Comparison of ENCODE assay signal across 8 cellular contexts in genomic region chr7:16078076-16078952, GRCh38.
DNase-seq lines count a peak whose midpoint lies in the region; ATAC-seq and TF ChIP-seq lines count a peak whose summit lies in the region.

No MANE protein-coding gene starts in this region.

- peak; percentile 33 for DNase-seq in AG20443 (ENCODE audit: low spot score)
- peak; percentile 70 for DNase-seq in NCI-H1694 (lab: John Stamatoyannopoulos, UW)
- peak; percentile 5 to 70 for DNase-seq in SW 1271 (lab: John Stamatoyannopoulos, UW)
- DNase-seq in foreskin fibroblast = peak; percentile 37 to 80
- peak; percentile 87 for DNase-seq in pons (ENCODE audit: low spot score)
- no peak for DNase-seq in lower leg skin (ENCODE audit: low spot score in 2 of 2)

- intact Hi-C loops in lower leg skin (cut with DNase I; ENCODE audit: low total_unique reads) = loop anchor here (5.0 to 10.0 kb wide), 2 partner anchors 489 to 774 kb away; no protein-coding TSS in a partner anchor

- WGBS in lower leg skin, 2 donors = 20 to 33% methylated on average over 3 of the region's 3 CpGs

- TF ChIP-seq CTCF in foreskin fibroblast (IDR thresholded peaks at IDR 0.05; ENCODE audit: low read depth, low read length) = peak; percentile 63
- TF ChIP-seq CTCF in lower leg skin (IDR thresholded peaks at IDR 0.05) = no peak

- ATAC-seq in GM18498 (IDR thresholded peaks at IDR 0.05; ENCODE audit: unreplicated experiment) (peak; percentile 77), HG02852 (IDR thresholded peaks at IDR 0.05; ENCODE audit: unreplicated experiment) (peak; percentile 71)

- TF ChIP-seq POLR2A in lower leg skin (IDR thresholded peaks at IDR 0.05) = no peak

- H3K4me3 ChIP-seq in foreskin fibroblast (ENCODE audit: low read depth in 1 of 2, low read length in 2 of 2) (no peak overlapping the region), lower leg skin (ENCODE audit: low read depth, poor library complexity, severe bottlenecking) (no peak overlapping the region)

Comparison
In these comparisons a context has a peak if more than half of its experiments do, and no peak if none do; other contexts are left out.
1. DNase-seq: peak in AG20443 (single experiment), NCI-H1694 (single experiment), SW 1271 (2 of 2), foreskin fibroblast (2 of 2) and pons (single experiment); none in lower leg skin (0 of 2).